7 cellular contexts compared by ENCODE assay signal in the genomic region with DNA sequence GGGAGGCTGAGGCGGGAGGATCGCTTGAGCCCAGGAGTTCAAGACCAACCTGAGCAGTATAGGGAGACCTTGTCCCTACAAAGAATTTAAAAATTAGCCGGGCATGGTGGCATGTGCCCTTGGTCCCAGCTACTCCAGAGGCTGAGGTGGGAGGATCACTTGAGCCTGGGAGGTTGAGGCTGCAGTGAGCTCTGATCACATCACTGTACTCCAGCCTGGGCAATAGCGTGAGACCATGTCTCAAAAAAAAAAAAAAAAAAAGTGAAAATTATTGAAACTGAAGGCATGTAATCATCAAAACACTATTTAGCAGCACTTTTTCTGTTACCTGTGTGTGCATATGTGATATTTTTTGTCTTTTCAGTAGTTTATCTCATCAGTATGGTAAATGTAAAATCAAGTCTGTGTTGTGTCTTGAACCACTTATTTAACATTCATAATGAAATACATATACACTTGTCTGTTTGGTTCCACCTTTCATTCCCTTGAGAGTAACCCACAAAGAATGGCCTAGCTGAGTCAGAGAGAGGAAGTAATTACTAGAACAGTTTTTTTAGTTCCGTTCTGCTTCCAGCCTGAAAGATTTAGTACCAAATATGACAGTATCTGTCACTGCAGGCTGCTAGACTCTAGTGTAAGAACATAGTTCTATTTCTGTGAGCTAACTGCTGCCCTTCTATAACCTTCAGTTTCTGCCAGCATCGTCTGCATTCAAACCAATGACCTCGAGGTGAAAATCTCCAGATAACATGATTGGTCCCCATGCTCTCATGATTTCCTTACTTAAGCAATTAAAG.
DNase-seq lines count a peak whose midpoint lies in the region; ATAC-seq lines count a peak whose summit lies in the region.

No MANE protein-coding gene starts in this region.

- no peak overlapping the region for H3K4me3 Mint-ChIP-seq in stimulated activated effector memory CD8-positive, alpha-beta T cell treated with anti-CD3 and anti-CD28 coated beads, Interleukin-12 subunit alpha, Interleukin-12 subunit beta, amount 100 ng/mL, for 72 hours

- no peaks in the 10 kb centered on the region for H3K9me3 Mint-ChIP-seq in stimulated activated effector memory CD8-positive, alpha-beta T cell treated with anti-CD3 and anti-CD28 coated beads, Interleukin-12 subunit alpha, Interleukin-12 subunit beta, amount 100 ng/mL, for 72 hours

- H3K27ac Mint-ChIP-seq in stimulated activated effector memory CD8-positive, alpha-beta T cell treated with anti-CD3 and anti-CD28 coated beads, Interleukin-12 subunit alpha, Interleukin-12 subunit beta, amount 100 ng/mL, for 72 hours, result peak overlapping the region; percentile 5

- ATAC-seq in GM18858 (IDR thresholded peaks at IDR 0.05; ENCODE audit: unreplicated experiment), result peak; percentile 97
- ATAC-seq in HG02571 (IDR thresholded peaks at IDR 0.05; ENCODE audit: unreplicated experiment), result peak; percentile 93
- peak; percentile 97 for ATAC-seq in stimulated activated effector memory CD8-positive, alpha-beta T cell treated with anti-CD3 and anti-CD28 coated beads, Interleukin-12 subunit alpha, Interleukin-12 subunit beta, amount 100 ng/mL, for 72 hours

- DNase-seq in NAMALWA (ENCODE audit: low spot score) (peak; percentile 70), dermis blood vessel endothelial cell (peak; percentile 44), NCI-H2227 (lab: John Stamatoyannopoulos, UW; ENCODE audit: unreplicated experiment) (no peak), NCI-H1694 (lab: John Stamatoyannopoulos, UW) (no peak)
- no peak for DNase-seq in stimulated activated effector memory CD8-positive, alpha-beta T cell treated with anti-CD3 and anti-CD28 coated beads, Interleukin-12 subunit alpha, Interleukin-12 subunit beta, amount 100 ng/mL, for 72 hours (ENCODE audit: low spot score in 2 of 2)

- peaks cover 9% of the 10 kb centered on the region for H3K4me1 Mint-ChIP-seq in stimulated activated effector memory CD8-positive, alpha-beta T cell treated with anti-CD3 and anti-CD28 coated beads, Interleukin-12 subunit alpha, Interleukin-12 subunit beta, amount 100 ng/mL, for 72 hours

- peaks cover 31% of the 10 kb centered on the region for H3K36me3 Mint-ChIP-seq in stimulated activated effector memory CD8-positive, alpha-beta T cell treated with anti-CD3 and anti-CD28 coated beads, Interleukin-12 subunit alpha, Interleukin-12 subunit beta, amount 100 ng/mL, for 72 hours

Comparison
In these comparisons a context has a peak if more than half of its experiments do, and no peak if none do; other contexts are left out.
1. DNase-seq: peak in NAMALWA (single experiment) and dermis blood vessel endothelial cell (single experiment); none in stimulated activated effector memory CD8-positive, alpha-beta T cell treated with anti-CD3 and anti-CD28 coated beads, Interleukin-12 subunit alpha, Interleukin-12 subunit beta, amount 100 ng/mL, for 72 hours (0 of 2), NCI-H2227 (single experiment) and NCI-H1694 (single experiment).
2. Peak in every context shown above with its lines, with median percentiles within 50 percentile points of each other: ATAC-seq.